In the genomic region with DNA sequence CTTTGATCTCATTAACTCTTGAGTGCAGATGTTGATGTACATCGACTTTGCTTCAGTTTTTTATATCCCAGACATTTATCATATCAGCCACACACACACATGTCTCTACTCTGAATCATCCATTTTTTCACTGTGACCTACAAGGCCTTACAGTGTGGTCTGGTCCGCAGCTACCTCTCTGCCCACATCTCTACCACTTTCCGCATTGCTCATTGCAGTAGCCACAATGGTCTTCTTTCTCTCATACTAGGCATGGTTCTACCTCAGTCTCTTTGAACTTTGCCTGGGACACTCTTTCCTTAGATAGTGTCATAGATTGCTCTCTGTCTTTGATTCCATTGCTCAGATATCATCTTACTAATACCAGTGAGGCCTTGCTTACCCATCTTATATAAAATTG, we compare ENCODE assay signal across 14 cellular contexts.
A peak's percentile ranks its signal among the peaks of the same experiment; 100 is the strongest.
DNase-seq lines count a peak whose midpoint lies in the region; ATAC-seq and TF ChIP-seq lines count a peak whose summit lies in the region.
"Had no signal": no experiment of that assay in that cellular context is flagged by ENCODE, and none has a peak within 500 bp of the region (broad histone marks: within the 10 kb centered on the region; RNA-seq: fewer than 3 reads in every experiment).

No MANE protein-coding gene starts in this region.

- no peak overlapping the region for H3K4me3 ChIP-seq in esophagus muscularis mucosa
- H3K4me3 ChIP-seq: psoas muscle, suprapubic skin had no signal

- no peak for TF ChIP-seq POLR2A in esophagus muscularis mucosa (IDR thresholded peaks at IDR 0.05; ENCODE audit: low read depth)

- no peaks in the 10 kb centered on the region for H3K9me3 ChIP-seq in esophagus muscularis mucosa
- H3K9me3 ChIP-seq: psoas muscle, suprapubic skin had no signal

- no peaks in the 10 kb centered on the region for H3K27me3 ChIP-seq in esophagus muscularis mucosa
- H3K27me3 ChIP-seq: suprapubic skin had no signal

- no peak for TF ChIP-seq EP300 in esophagus muscularis mucosa (IDR thresholded peaks at IDR 0.05)

- 92% methylated on average over 3 of the region's 3 CpGs for WGBS in esophagus muscularis mucosa

- DNase-seq in NCI-H82 (lab: John Stamatoyannopoulos, UW) (peak; percentile 43), NCI-H82 treated with DMSO at 0.1 percent for 48 hours (lab: John Stamatoyannopoulos, UW; ENCODE audit: unreplicated experiment) (no peak), D341Med (ENCODE audit: low spot score) (no peak), DMS79 treated with DMSO at 0.1 percent for 48 hours (lab: John Stamatoyannopoulos, UW) (no peak), esophagus muscularis mucosa (ENCODE audit: extremely low spot score) (no peak)
- peak; percentile 72 for DNase-seq in activated CD8-positive, alpha-beta memory T cell treated with anti-CD3 and anti-CD28 coated beads, Interleukin-2, amount 50 U/mL, for 48 hours
- DNase-seq in stimulated activated CD4-positive, alpha-beta T cell treated with anti-CD3 and anti-CD28 coated beads, Interleukin-1b, Interleukin-23, amount 100 ng/mL, for 48 hours, result peak; percentile 77
- DNase-seq: effector CD4-positive, alpha-beta T cell; GF-D8; NK-92 treated with Interleukin-12 subunit alpha and Interleukin-12 subunit beta, amount 100 ng/mL, for 24 hours; psoas muscle had no signal

- H3K4me1 ChIP-seq in esophagus muscularis mucosa, result no peaks in the 10 kb centered on the region
- H3K4me1 ChIP-seq: psoas muscle, suprapubic skin had no signal

- no peak for TF ChIP-seq CTCF in esophagus muscularis mucosa (IDR thresholded peaks at IDR 0.05)

- intact Hi-C loops in esophagus muscularis mucosa (cut with DNase I), result no loop called here

- no peak overlapping the region for H3K27ac ChIP-seq in esophagus muscularis mucosa (replicated peaks in 1 of 4)
- H3K27ac ChIP-seq: 22Rv1, psoas muscle, suprapubic skin had no signal

- H3K36me3 ChIP-seq in esophagus muscularis mucosa, result peaks cover 0 to 50% (median 31%) of the 10 kb centered on the region in 4 donors

- ATAC-seq in HG02798 (IDR thresholded peaks at IDR 0.05; ENCODE audit: poor library complexity, unreplicated experiment), result peak; percentile 51
- ATAC-seq: psoas muscle had no signal

Comparison
In these comparisons a context has a peak if more than half of its experiments do, and no peak if none do; other contexts are left out.
1. DNase-seq: peak in NCI-H82 (single experiment), activated CD8-positive, alpha-beta memory T cell treated with anti-CD3 and anti-CD28 coated beads, Interleukin-2, amount 50 U/mL, for 48 hours (single experiment) and stimulated activated CD4-positive, alpha-beta T cell treated with anti-CD3 and anti-CD28 coated beads, Interleukin-1b, Interleukin-23, amount 100 ng/mL, for 48 hours (single experiment); none in NCI-H82 treated with DMSO at 0.1 percent for 48 hours (single experiment), D341Med (single experiment), DMS79 treated with DMSO at 0.1 percent for 48 hours (single experiment) and esophagus muscularis mucosa (single experiment).